13 cellular contexts compared by ENCODE assay signal in the genomic region with DNA sequence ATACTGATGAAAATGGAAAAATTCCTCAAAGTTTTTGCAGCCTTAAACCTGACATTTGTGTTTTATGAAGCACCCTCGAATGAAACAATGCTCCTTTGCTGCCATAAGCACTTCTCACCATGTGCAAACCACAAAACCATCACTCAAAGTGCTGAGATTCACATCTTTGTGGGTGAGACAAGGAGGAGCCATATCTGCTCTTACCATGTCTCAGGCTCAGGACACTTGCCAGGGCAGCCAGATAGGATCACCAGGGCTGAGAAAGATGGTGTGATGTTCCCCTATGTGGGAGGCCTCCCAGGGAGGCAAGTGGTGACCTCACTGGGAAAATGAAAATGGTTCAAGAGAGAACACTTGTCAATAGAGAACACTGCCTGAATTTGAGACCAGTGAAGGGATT.
A peak's percentile ranks its signal among the peaks of the same experiment; 100 is the strongest.
DNase-seq lines count a peak whose midpoint lies in the region; ATAC-seq and TF ChIP-seq lines count a peak whose summit lies in the region.
"Had no signal": no experiment of that assay in that cellular context is flagged by ENCODE, and none has a peak within 500 bp of the region (broad histone marks: within the 10 kb centered on the region; RNA-seq: fewer than 3 reads in every experiment).

No MANE protein-coding gene starts in this region.

- TF ChIP-seq POLR2A in Peyer's patch (IDR thresholded peaks at IDR 0.05), result no peak

- WGBS in endodermal cell (ENCODE audit: insufficient coverage in 1 of 2, insufficient read length in 1 of 2), 2 experiments, result 60 to 94% methylated on average over 1 of the region's 1 CpG

- H3K4me3 Mint-ChIP-seq in endodermal cell, result no peak overlapping the region
- H3K4me3 Mint-ChIP-seq: activated naive CD8-positive, alpha-beta T cell treated with anti-CD3 and anti-CD28 coated beads for 36 hours; CD8-positive, alpha-beta T cell; neural progenitor cell had no signal

- H3K9me3 ChIP-seq in endodermal cell (ENCODE audit: control insufficient read depth, low read length), result peaks cover 11% of the 10 kb centered on the region
- no peaks in the 10 kb centered on the region for H3K9me3 ChIP-seq in Peyer's patch
- H3K9me3 ChIP-seq: esophagus muscularis mucosa had no signal

- H3K4me3 ChIP-seq in endodermal cell (ENCODE audit: low read length) (no peak overlapping the region), Peyer's patch (no peak overlapping the region)
- H3K4me3 ChIP-seq: esophagus muscularis mucosa, neural progenitor cell had no signal

- H3K36me3 Mint-ChIP-seq in endodermal cell (ENCODE audit: low read depth), result peaks cover 4% of the 10 kb centered on the region
- H3K36me3 Mint-ChIP-seq: activated naive CD8-positive, alpha-beta T cell treated with anti-CD3 and anti-CD28 coated beads for 36 hours; CD8-positive, alpha-beta T cell; neural progenitor cell had no signal

- peaks cover 27% of the 10 kb centered on the region for H3K4me1 Mint-ChIP-seq in endodermal cell
- H3K4me1 Mint-ChIP-seq: activated naive CD8-positive, alpha-beta T cell treated with anti-CD3 and anti-CD28 coated beads for 36 hours had no signal

- H3K9ac ChIP-seq in endodermal cell (ENCODE audit: extremely low read depth, low read length, poor library complexity, severe bottlenecking), result no peak overlapping the region
- H3K9ac ChIP-seq: neural progenitor cell had no signal

- DNase-seq in H4 (ENCODE audit: low spot score) (peak; percentile 65), RPMI7951 (ENCODE audit: low read depth) (peak; percentile 75), endodermal cell (peak; percentile 53), stromal cell of bone marrow (ENCODE audit: low read depth) (peak; percentile 84), NCI-H446 (lab: John Stamatoyannopoulos, UW) (no peak), Peyer's patch (no peak)
- DNase-seq: activated naive CD8-positive, alpha-beta T cell treated with anti-CD3 and anti-CD28 coated beads for 36 hours; CD8-positive, alpha-beta T cell; NCI-H1436 treated with DMSO at 0.1 percent for 48 hours; NCI-H748 treated with DMSO at 0.1 percent for 48 hours had no signal

- H3K9me3 Mint-ChIP-seq in endodermal cell, result peaks cover 12% of the 10 kb centered on the region
- H3K9me3 Mint-ChIP-seq: activated naive CD8-positive, alpha-beta T cell treated with anti-CD3 and anti-CD28 coated beads for 36 hours; CD8-positive, alpha-beta T cell; neural progenitor cell had no signal

- H3K27ac ChIP-seq in endodermal cell (ENCODE audit: low read depth, low read length) (no peak overlapping the region), Peyer's patch (no peak overlapping the region)
- H3K27ac ChIP-seq: esophagus muscularis mucosa, neural progenitor cell had no signal

- no peak for ATAC-seq in GM19452 (IDR thresholded peaks at IDR 0.05; ENCODE audit: unreplicated experiment)
- ATAC-seq: CD8-positive, alpha-beta T cell had no signal

- TF ChIP-seq CTCF in endodermal cell (conservative IDR thresholded peaks at IDR 0.05), result no peak
- TF ChIP-seq CTCF in Peyer's patch (IDR thresholded peaks at IDR 0.05), result no peak

- H3K27me3 ChIP-seq in endodermal cell (ENCODE audit: control insufficient read depth, insufficient read depth, low read length, poor library complexity, severe bottlenecking) (no peaks in the 10 kb centered on the region), Peyer's patch (no peaks in the 10 kb centered on the region)
- H3K27me3 ChIP-seq: esophagus muscularis mucosa, neural progenitor cell had no signal

- peaks cover 29% of the 10 kb centered on the region for H3K27me3 Mint-ChIP-seq in endodermal cell (ENCODE audit: insufficient read depth)
- H3K27me3 Mint-ChIP-seq: activated naive CD8-positive, alpha-beta T cell treated with anti-CD3 and anti-CD28 coated beads for 36 hours had no signal

- H3K27ac Mint-ChIP-seq in endodermal cell, result peak overlapping the region; percentile 11
- H3K27ac Mint-ChIP-seq: activated naive CD8-positive, alpha-beta T cell treated with anti-CD3 and anti-CD28 coated beads for 36 hours; CD8-positive, alpha-beta T cell; neural progenitor cell had no signal

- H3K36me3 ChIP-seq in endodermal cell (ENCODE audit: control insufficient read depth, insufficient read depth, low read length), result no peaks in the 10 kb centered on the region
- no peaks in the 10 kb centered on the region for H3K36me3 ChIP-seq in Peyer's patch
- H3K36me3 ChIP-seq: esophagus muscularis mucosa, neural progenitor cell had no signal

- H3K4me1 ChIP-seq in endodermal cell (ENCODE audit: control insufficient read depth, insufficient read depth, low read length), result peaks cover 18% of the 10 kb centered on the region
- H3K4me1 ChIP-seq in Peyer's patch, result peaks cover 0 to 4% (median 0%) of the 10 kb centered on the region in 4 donors

Comparison
In these comparisons a context has a peak if more than half of its experiments do, and no peak if none do; other contexts are left out.
1. DNase-seq: peak in H4 (single experiment), RPMI7951 (single experiment), endodermal cell (single experiment) and stromal cell of bone marrow (single experiment); none in NCI-H446 (0 of 2) and Peyer's patch (0 of 3).